18 cellular contexts compared by ENCODE assay signal in genomic region chr12:22855456-22855855, GRCh38.
"Had no signal": no experiment of that assay in that cellular context is flagged by ENCODE, and none has a peak within 500 bp of the region (broad histone marks: within the 10 kb centered on the region; RNA-seq: fewer than 3 reads in every experiment).

No MANE protein-coding gene starts in this region.

- H3K9me3 Mint-ChIP-seq: memory B cell; natural killer cell treated with Interleukin-12 subunit alpha and Interleukin-12 subunit beta and Interleukin-15 and Interleukin-18, amount 100 ng/mL, for 72 hours; neural progenitor cell had no signal

- H3K4me3 Mint-ChIP-seq: memory B cell; natural killer cell treated with Interleukin-12 subunit alpha and Interleukin-12 subunit beta and Interleukin-15 and Interleukin-18, amount 100 ng/mL, for 72 hours; neural progenitor cell had no signal

- H2AFZ ChIP-seq: neural progenitor cell had no signal

- H3K27me3 ChIP-seq: neural progenitor cell, ovary had no signal

- H3K4me1 ChIP-seq: heart left ventricle, left ventricle myocardium inferior had no signal

- DNase-seq: cortex of kidney; dorsolateral prefrontal cortex; effector CD8-positive, alpha-beta T cell; heart left ventricle; kidney; left cardiac atrium; left ventricle myocardium inferior; lower lobe of right lung; nucleus accumbens; ovary; right cardiac atrium; stimulated activated CD4-positive, alpha-beta T cell treated with anti-CD3 and anti-CD28 coated beads, Interleukin-2, amount 100 ng/mL, for 48 hours; stimulated activated naive CD4-positive, alpha-beta T cell treated with Interleukin-2 at 50 U/mL for 16 hours had no signal

- H3K36me3 Mint-ChIP-seq: memory B cell; natural killer cell treated with Interleukin-12 subunit alpha and Interleukin-12 subunit beta and Interleukin-15 and Interleukin-18, amount 100 ng/mL, for 72 hours; neural progenitor cell had no signal

- H3K27ac ChIP-seq: dorsolateral prefrontal cortex, heart left ventricle, left ventricle myocardium inferior, lower lobe of right lung, neural progenitor cell, ovary had no signal

- H3K27ac Mint-ChIP-seq: memory B cell; natural killer cell treated with Interleukin-12 subunit alpha and Interleukin-12 subunit beta and Interleukin-15 and Interleukin-18, amount 100 ng/mL, for 72 hours; neural progenitor cell; progenitor cell of endocrine pancreas had no signal

- H3K9me3 ChIP-seq: heart left ventricle, left ventricle myocardium inferior, lower lobe of right lung, ovary had no signal

- H3K4me2 ChIP-seq: neural progenitor cell had no signal

- ATAC-seq: esophagus mucosa; heart left ventricle; left cardiac atrium; natural killer cell treated with Interleukin-12 subunit alpha and Interleukin-12 subunit beta and Interleukin-15 and Interleukin-18, amount 100 ng/mL, for 72 hours; right cardiac atrium had no signal

- H3K4me1 Mint-ChIP-seq: memory B cell had no signal

- H3K9ac ChIP-seq: neural progenitor cell had no signal
